Comparison of ENCODE assay signal across 8 cellular contexts in genomic region chr10:91799580-91799975, GRCh38. TPM values are rescaled to one million over a fixed set of nuclear protein-coding genes. Genes with fewer than 3 reads are reported as not detected.
DNase-seq lines count a peak whose midpoint lies in the region; ATAC-seq and TF ChIP-seq lines count a peak whose summit lies in the region.

No MANE protein-coding gene starts in this region.

- H3K36me3 ChIP-seq in CD8-positive, alpha-beta T cell (ENCODE audit: insufficient read depth, low read length): no peaks in the 10 kb centered on the region
- H3K36me3 ChIP-seq in effector memory CD4-positive, alpha-beta T cell (ENCODE audit: control insufficient read depth, insufficient read depth, low read length): peaks cover 11% of the 10 kb centered on the region

- peak overlapping the region; percentile 91 for H3K27ac ChIP-seq in CD8-positive, alpha-beta T cell (ENCODE audit: low read depth, low read length)
- peak overlapping the region; percentile 92 for H3K27ac ChIP-seq in effector memory CD4-positive, alpha-beta T cell (ENCODE audit: insufficient read depth, low read length, poor library complexity, severe bottlenecking)

- TF ChIP-seq CTCF in CD8-positive, alpha-beta T cell (IDR thresholded peaks at IDR 0.05): no peak
- TF ChIP-seq CTCF in NB4 (IDR thresholded peaks at IDR 0.05; ENCODE audit: low read depth, low read length): no peak
- no peak for TF ChIP-seq CTCF in neural crest cell (conservative IDR thresholded peaks at IDR 0.05)

- H3K27me3 ChIP-seq in CD8-positive, alpha-beta T cell (ENCODE audit: insufficient read depth, low read length): no peaks in the 10 kb centered on the region
- no peaks in the 10 kb centered on the region for H3K27me3 ChIP-seq in effector memory CD4-positive, alpha-beta T cell (replicated peaks; ENCODE audit: control insufficient read depth, insufficient read depth, low read length, poor library complexity, severe bottlenecking)

- H3K9me3 Mint-ChIP-seq in CD8-positive, alpha-beta T cell: no peaks in the 10 kb centered on the region
- H3K9me3 Mint-ChIP-seq in neural crest cell: no peaks in the 10 kb centered on the region

- CTCF ChIA-PET in CD8-positive, alpha-beta T cell (lab: Charles Lee): interaction anchor here (1.3 to 3.2 kb wide), 2 partner anchors 109 to 113 kb away, joined by 4 to 11 read pairs; partner anchors contain the start of gene FGFBP3

- H3K27me3 Mint-ChIP-seq in CD8-positive, alpha-beta T cell (ENCODE audit: low read depth): no peaks in the 10 kb centered on the region
- H3K27me3 Mint-ChIP-seq in neural crest cell (ENCODE audit: low read depth): no peaks in the 10 kb centered on the region

- peak overlapping the region; percentile 99 for H3K4me3 Mint-ChIP-seq in CD8-positive, alpha-beta T cell
- peak overlapping the region; percentile 97 for H3K4me3 Mint-ChIP-seq in neural crest cell

- peaks cover 52% of the 10 kb centered on the region for H3K36me3 Mint-ChIP-seq in CD8-positive, alpha-beta T cell
- H3K36me3 Mint-ChIP-seq in neural crest cell (ENCODE audit: low read depth): peaks cover 10% of the 10 kb centered on the region

- no peak for TF ChIP-seq POLR2A in NB4 (IDR thresholded peaks at IDR 0.05; ENCODE audit: extremely low read depth, insufficient read length)

- peaks cover 78% of the 10 kb centered on the region for H3K4me1 Mint-ChIP-seq in CD8-positive, alpha-beta T cell (ENCODE audit: low read depth)
- peaks cover 52% of the 10 kb centered on the region for H3K4me1 Mint-ChIP-seq in neural crest cell

- POLR2A ChIA-PET in CD8-positive, alpha-beta T cell (lab: Charles Lee): interaction anchor here (1.7 to 4.3 kb wide), 2 partner anchors 109 to 124 kb away, joined by 5 to 26 read pairs; partner anchors contain the start of genes BTAF1 and FGFBP3

- H3K4me3 ChIP-seq in CD8-positive, alpha-beta T cell (ENCODE audit: low read depth, low read length): peak overlapping the region; percentile 85
- H3K4me3 ChIP-seq in NB4 (ENCODE audit: low read depth, low read length): peak overlapping the region; percentile 95
- H3K4me3 ChIP-seq in effector memory CD4-positive, alpha-beta T cell (ENCODE audit: insufficient read depth, low read depth, low read length, poor library complexity, severe bottlenecking): peak overlapping the region; percentile 62

- no peaks in the 10 kb centered on the region for H3K9me3 ChIP-seq in CD8-positive, alpha-beta T cell (ENCODE audit: low read length)
- H3K9me3 ChIP-seq in effector memory CD4-positive, alpha-beta T cell (ENCODE audit: control insufficient read depth, low read length): no peaks in the 10 kb centered on the region

- no peak for ATAC-seq in CD8-positive, alpha-beta T cell
- ATAC-seq in HG02759 (IDR thresholded peaks at IDR 0.05; ENCODE audit: unreplicated experiment): no peak

- peak overlapping the region; percentile 99 for H3K27ac Mint-ChIP-seq in CD8-positive, alpha-beta T cell
- H3K27ac Mint-ChIP-seq in neural crest cell (ENCODE audit: unreplicated experiment): no peak overlapping the region

- H3K4me1 ChIP-seq in CD8-positive, alpha-beta T cell (ENCODE audit: insufficient read depth, low read length): peaks cover 46% of the 10 kb centered on the region
- H3K4me1 ChIP-seq in effector memory CD4-positive, alpha-beta T cell (ENCODE audit: control insufficient read depth, insufficient read depth, low read length, poor library complexity, severe bottlenecking): peaks cover 38% of the 10 kb centered on the region

- DNase-seq in CD8-positive, alpha-beta T cell: no peak
- no peak for DNase-seq in NB4 (ENCODE audit: low read depth)
- no peak for DNase-seq in effector memory CD4-positive, alpha-beta T cell
- DNase-seq in neural crest cell (ENCODE audit: low read depth, low spot score): no peak
- no peak for DNase-seq in NCI-H1092 (lab: John Stamatoyannopoulos, UW)
- DNase-seq in Ammon's horn (ENCODE audit: low spot score): no peak
- no peak for DNase-seq in putamen (ENCODE audit: low spot score)

- intact Hi-C loops in CD8-positive, alpha-beta T cell (cut with DNase I, micrococcal nuclease): loop anchor here (2.0 to 10.0 kb wide), 12 partner anchors 33 to 1695 kb away; partner anchors contain the start of genes RPP30 (in 2 of the 2), CEP55 (in 1 of the 2), CPEB3 (in 1 of the 2) and EXOC6 (in 1 of the 2)

RNA-seq across cellular contexts. Expression of gene TNKS2, which starts 1.4 kb away (rescaled TPM):
- 10 to 100 TPM; 46.4 to 49.4 TPM for total RNA-seq in CD8-positive, alpha-beta T cell
- 44.5 and 45.7 TPM in 2 replicates for total RNA-seq in neural crest cell
